ENCODE assay signal across 8 cellular contexts in the genomic region with DNA sequence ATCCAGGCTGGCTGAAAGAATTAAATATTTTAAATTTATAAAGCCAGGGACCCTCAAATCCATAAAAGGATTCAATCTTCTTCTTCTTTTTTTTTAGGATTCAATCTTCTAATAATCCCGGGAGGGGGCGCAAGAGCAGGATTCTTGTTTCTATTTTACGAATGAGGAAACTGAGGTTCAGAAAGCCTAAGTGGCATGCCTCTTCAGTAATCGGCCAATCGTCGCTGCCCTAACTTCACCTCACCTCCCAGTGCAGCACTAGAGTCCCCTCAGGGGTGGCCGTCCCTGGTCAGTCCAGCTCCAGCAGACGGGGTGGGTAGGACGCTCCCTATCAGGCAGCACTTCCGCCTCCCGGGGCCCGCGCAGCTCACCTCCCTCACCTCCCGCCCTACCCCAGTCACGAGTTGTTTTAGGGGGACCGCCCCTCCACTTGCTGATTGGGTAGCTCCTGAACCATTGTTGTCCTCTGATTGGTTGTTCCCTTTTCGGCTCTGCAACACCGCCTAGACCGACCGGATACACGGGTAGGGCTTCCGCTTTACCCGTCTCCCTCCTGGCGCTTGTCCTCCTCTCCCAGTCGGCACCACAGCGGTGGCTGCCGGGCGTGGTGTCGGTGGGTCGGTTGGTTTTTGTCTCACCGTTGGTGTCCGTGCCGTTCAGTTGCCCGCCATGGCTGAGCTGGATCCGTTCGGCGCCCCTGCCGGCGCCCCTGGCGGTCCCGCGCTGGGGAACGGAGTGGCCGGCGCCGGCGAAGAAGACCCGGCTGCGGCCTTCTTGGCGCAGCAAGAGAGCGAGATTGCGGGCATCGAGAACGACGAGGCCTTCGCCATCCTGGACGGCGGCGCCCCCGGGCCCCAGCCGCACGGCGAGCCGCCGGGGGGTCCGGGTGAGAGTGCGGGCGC. TPM values are rescaled to one million over a fixed set of nuclear protein-coding genes. Genes with fewer than 3 reads are reported as not detected.
DNase-seq lines count a peak whose midpoint lies in the region; ATAC-seq and TF ChIP-seq lines count a peak whose summit lies in the region.

Gene CLTA, plus strand, starts transcription at position 534 of the 902 bp plus-strand sequence. Its CDS starts 136 bp downstream, at position 670.

- H3K36me3 ChIP-seq in SU-DHL-6 (ENCODE audit: low read length) (no peaks in the 10 kb centered on the region; the same call in 1 of the 2 replicates), thymus (ENCODE audit: control insufficient read depth, insufficient read depth) (peaks cover 3% of the 10 kb centered on the region)

- no peaks in the 10 kb centered on the region; the same call in 1 of the 2 replicates for H3F3A ChIP-seq in SU-DHL-6 (ENCODE audit: insufficient read depth)

- H3K4me3 ChIP-seq in SU-DHL-6 (ENCODE audit: insufficient read depth, low read length, poor library complexity, severe bottlenecking): peak within 1 kb of the TSS; percentile 79
- peak within 1 kb of the TSS; percentile 96 for H3K4me3 ChIP-seq in thymus (ENCODE audit: low read length)

- ATAC-seq in HG02759 (IDR thresholded peaks at IDR 0.05; ENCODE audit: unreplicated experiment): peak; percentile 99
- ATAC-seq in activated naive CD8-positive, alpha-beta T cell treated with anti-CD3 and anti-CD28 coated beads, Interleukin-2, amount 10 ng/mL, durations not matched to agents 7 days and 5 days (ENCODE audit: low read depth): peak; percentile 99

- H3K27me3 ChIP-seq in SU-DHL-6 (ENCODE audit: low read length): no peaks in the 10 kb centered on the region
- H3K27me3 ChIP-seq in thymus (ENCODE audit: control insufficient read depth, insufficient read depth): no peaks in the 10 kb centered on the region

- H3K9ac ChIP-seq in SU-DHL-6 (ENCODE audit: low read length): peak within 1 kb of the TSS; percentile 91

- peak within 1 kb of the TSS; percentile 97 for H3K4me3 Mint-ChIP-seq in activated naive CD8-positive, alpha-beta T cell treated with anti-CD3 and anti-CD28 coated beads, Interleukin-2, amount 10 ng/mL, durations not matched to agents 7 days and 5 days
- H3K4me3 Mint-ChIP-seq in osteocyte (ENCODE audit: unreplicated experiment): peak within 1 kb of the TSS; percentile 84

- H3K4me1 ChIP-seq in thymus (ENCODE audit: control insufficient read depth, insufficient read depth, low read length): peaks cover 16% of the 10 kb centered on the region

- no peaks in the 10 kb centered on the region for H3K9me3 Mint-ChIP-seq in activated naive CD8-positive, alpha-beta T cell treated with anti-CD3 and anti-CD28 coated beads, Interleukin-2, amount 10 ng/mL, durations not matched to agents 7 days and 5 days
- H3K9me3 Mint-ChIP-seq in osteocyte (ENCODE audit: unreplicated experiment): no peaks in the 10 kb centered on the region

- peaks cover 32% of the 10 kb centered on the region for H4K20me1 ChIP-seq in SU-DHL-6 (ENCODE audit: low read depth, low read length)

- H3K36me3 Mint-ChIP-seq in activated naive CD8-positive, alpha-beta T cell treated with anti-CD3 and anti-CD28 coated beads, Interleukin-2, amount 10 ng/mL, durations not matched to agents 7 days and 5 days: peaks cover 12% of the 10 kb centered on the region
- peaks cover 15% of the 10 kb centered on the region for H3K36me3 Mint-ChIP-seq in osteocyte (ENCODE audit: unreplicated experiment)

- H3K4me2 ChIP-seq in SU-DHL-6 (ENCODE audit: low read depth, low read length, poor library complexity, severe bottlenecking): peak within 1 kb of the TSS; percentile 98

- H2AFZ ChIP-seq in SU-DHL-6 (ENCODE audit: low read depth, low read length, severe bottlenecking): peak within 1 kb of the TSS; percentile 87

- H3K9me3 ChIP-seq in SU-DHL-6 (ENCODE audit: insufficient read depth, low read length) (no peaks in the 10 kb centered on the region), thymus (ENCODE audit: control insufficient read depth) (no peaks in the 10 kb centered on the region)

- H3K9me2 ChIP-seq in SU-DHL-6 (replicated peaks; ENCODE audit: insufficient read depth, low read length): no peaks in the 10 kb centered on the region

- H3K79me2 ChIP-seq in SU-DHL-6 (ENCODE audit: insufficient read depth, low read length): peaks cover 49% of the 10 kb centered on the region

- H3K27me3 Mint-ChIP-seq in activated naive CD8-positive, alpha-beta T cell treated with anti-CD3 and anti-CD28 coated beads, Interleukin-2, amount 10 ng/mL, durations not matched to agents 7 days and 5 days: peaks cover 11% of the 10 kb centered on the region
- H3K27me3 Mint-ChIP-seq in osteocyte (ENCODE audit: unreplicated experiment): no peaks in the 10 kb centered on the region

- DNase-seq in NCI-H128 (lab: John Stamatoyannopoulos, UW; ENCODE audit: unreplicated experiment): peak; percentile 96
- DNase-seq in activated naive CD8-positive, alpha-beta T cell treated with anti-CD3 and anti-CD28 coated beads, Interleukin-2, amount 10 ng/mL, durations not matched to agents 7 days and 5 days: peak; percentile 88
- peak; percentile 95 to 100 (median 98) for DNase-seq in head of caudate nucleus
- peak; percentile 96 for DNase-seq in osteocyte (ENCODE audit: extremely low spot score, unreplicated experiment)

- peak; percentile 56 for TF ChIP-seq CTCF in GM12873 (IDR thresholded peaks at IDR 0.05; ENCODE audit: insufficient read depth, low read depth, low read length, missing control alignments)
- peak; percentile 61 for TF ChIP-seq CTCF in SU-DHL-6 (IDR thresholded peaks at IDR 0.05; ENCODE audit: insufficient read depth, low read length, poor library complexity, severe bottlenecking)
- peak; percentile 66 for TF ChIP-seq CTCF in osteocyte (IDR thresholded peaks at IDR 0.05)

- peak within 1 kb of the TSS; percentile 82 for H3K27ac Mint-ChIP-seq in activated naive CD8-positive, alpha-beta T cell treated with anti-CD3 and anti-CD28 coated beads, Interleukin-2, amount 10 ng/mL, durations not matched to agents 7 days and 5 days
- H3K27ac Mint-ChIP-seq in osteocyte (ENCODE audit: unreplicated experiment): peak within 1 kb of the TSS; percentile 92

- intact Hi-C loops in head of caudate nucleus (cut with DNase I): loop anchor here (2.0 to 5.0 kb wide), 2 partner anchors 68 to 212 kb away; partner anchors contain the start of genes GNE and RNF38

- peaks cover 50% of the 10 kb centered on the region for H3K4me1 Mint-ChIP-seq in activated naive CD8-positive, alpha-beta T cell treated with anti-CD3 and anti-CD28 coated beads, Interleukin-2, amount 10 ng/mL, durations not matched to agents 7 days and 5 days
- H3K4me1 Mint-ChIP-seq in osteocyte (ENCODE audit: unreplicated experiment): peaks cover 49% of the 10 kb centered on the region

- H3K27ac ChIP-seq in SU-DHL-6 (ENCODE audit: low read depth, low read length) (peak within 1 kb of the TSS; percentile 69), thymus (ENCODE audit: low read depth) (peak within 1 kb of the TSS; percentile 97)

- POLR2A ChIA-PET in activated naive CD8-positive, alpha-beta T cell treated with anti-CD3 and anti-CD28 coated beads, Interleukin-2, amount 10 ng/mL, durations not matched to agents 7 days and 5 days (lab: Charles Lee): interaction anchor here (0.6 to 3.0 kb wide), 19 partner anchors 11 to 460 kb away, joined by 3 to 20 read pairs (median 8); partner anchors contain the start of genes GLIPR2 and GNE

- under 1% methylated on average over 68 of the region's 68 CpGs for WGBS in thymus

RNA-seq across cellular contexts. Expression of gene CLTA, which starts in this region (rescaled TPM):
- total RNA-seq in activated naive CD8-positive, alpha-beta T cell treated with anti-CD3 and anti-CD28 coated beads, Interleukin-2, amount 10 ng/mL, durations not matched to agents 7 days and 5 days: 100 to 1,000 TPM; 119 to 123 TPM
- 260 and 281 TPM in 2 replicates for total RNA-seq in osteocyte
- polyA plus RNA-seq in thymus: 131 TPM

Comparison
In these comparisons a context has a peak if more than half of its experiments do, and no peak if none do; other contexts are left out.
1. Peak in every context shown above with its lines: DNase-seq, ATAC-seq, H3K4me3 ChIP-seq and H3K27ac ChIP-seq.